In genomic region chr5:131068893-131069643, GRCh38 we compare ENCODE assay signal across 7 cellular contexts.
A peak's percentile ranks its signal among the peaks of the same experiment; 100 is the strongest.
DNase-seq lines count a peak whose midpoint lies in the region; ATAC-seq lines count a peak whose summit lies in the region.

No MANE protein-coding gene starts in this region.

- ATAC-seq in GM19395 (IDR thresholded peaks at IDR 0.05; ENCODE audit: unreplicated experiment) (peak; percentile 93), HG03108 (IDR thresholded peaks at IDR 0.05; ENCODE audit: unreplicated experiment) (peak; percentile 99)
- ATAC-seq in stimulated activated naive CD8-positive, alpha-beta T cell treated with anti-CD3 and anti-CD28 coated beads, Interleukin-15, Interleukin-2, amounts not matched to agents 100 U/mL and 50 U/mL, for 24 hours: peak; percentile 98

- in situ Hi-C loops in ACHN (cut with HindIII; ENCODE audit: low pct_ligation_motif_present, low pct_unique_long_range_greater_than_20kb, low sequenced_read_pairs): no loop called here

- peaks cover 53 to 54% of the 10 kb centered on the region in 2 donors for H3K4me1 Mint-ChIP-seq in immature natural killer cell

- peak overlapping the region; percentile 60 to 82 (median 69) for H3K4me3 Mint-ChIP-seq in immature natural killer cell

- DNase-seq in activated CD4-positive, alpha-beta T cell treated with anti-CD3 and anti-CD28 coated beads, Interleukin-2, amount 50 U/mL, for 4 hours: peak; percentile 33 to 38
- DNase-seq in immature natural killer cell (peak; percentile 51 to 64 (median 51)), cerebellum (ENCODE audit: low spot score) (no peak), ACHN (no peak)
- peak; percentile 36 for DNase-seq in stimulated activated naive CD8-positive, alpha-beta T cell treated with anti-CD3 and anti-CD28 coated beads, Interleukin-15, Interleukin-2, amounts not matched to agents 100 U/mL and 50 U/mL, for 24 hours

- peaks cover 8 to 10% (median 9%) of the 10 kb centered on the region in 3 donors for H3K36me3 Mint-ChIP-seq in immature natural killer cell

- peak overlapping the region; percentile 85 to 97 (median 90) for H3K27ac Mint-ChIP-seq in immature natural killer cell

- peaks cover 2 to 7% (median 6%) of the 10 kb centered on the region in 6 donors for H3K9me3 Mint-ChIP-seq in immature natural killer cell

- H3K27me3 Mint-ChIP-seq in immature natural killer cell (ENCODE audit: low read depth in 3 of 3): peaks cover 2 to 6% (median 3%) of the 10 kb centered on the region in 3 donors

Comparison
In these comparisons a context has a peak if more than half of its experiments do, and no peak if none do; other contexts are left out.
1. DNase-seq: peak in activated CD4-positive, alpha-beta T cell treated with anti-CD3 and anti-CD28 coated beads, Interleukin-2, amount 50 U/mL, for 4 hours (2 of 2), immature natural killer cell (3 of 3) and stimulated activated naive CD8-positive, alpha-beta T cell treated with anti-CD3 and anti-CD28 coated beads, Interleukin-15, Interleukin-2, amounts not matched to agents 100 U/mL and 50 U/mL, for 24 hours (single experiment); none in cerebellum (single experiment) and ACHN (single experiment).
2. Peak in every context shown above with its lines, with median percentiles within 50 percentile points of each other: ATAC-seq.